8 cellular contexts compared by ENCODE assay signal in the genomic region with DNA sequence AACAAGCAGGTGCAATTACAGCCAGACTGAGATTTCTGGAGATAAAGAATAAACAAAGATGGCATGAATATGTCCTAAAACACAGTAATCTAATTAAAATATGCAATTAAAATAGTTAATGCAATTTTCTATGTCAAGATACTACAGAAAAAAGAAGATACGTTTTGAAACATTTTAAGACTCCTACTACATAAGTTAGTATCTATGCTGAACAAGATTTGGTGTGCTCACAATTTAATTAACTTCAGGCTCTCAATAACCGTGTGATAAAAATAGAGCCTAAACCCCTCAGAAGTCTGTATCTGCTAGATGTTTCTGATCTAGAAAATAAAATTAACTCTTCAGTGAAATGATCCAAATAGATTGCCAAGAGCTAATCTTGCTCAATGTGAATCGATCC. TPM values are rescaled to one million over a fixed set of nuclear protein-coding genes. Genes with fewer than 3 reads are reported as not detected.
"Had no signal": no experiment of that assay in that cellular context is flagged by ENCODE, and none has a peak within 500 bp of the region (broad histone marks: within the 10 kb centered on the region; RNA-seq: fewer than 3 reads in every experiment).

No MANE protein-coding gene starts in this region.

- DNase-seq: GM23248, GOT3, H7, H9, HCEC 1CT, HFFc6 had no signal

RNA-seq across cellular contexts. Expression of a gene that starts 13.8 kb away (rescaled TPM):
- polyA plus RNA-seq: GM23248, GM23338, H1 had no signal
